8 cellular contexts compared by ENCODE assay signal in the genomic region with DNA sequence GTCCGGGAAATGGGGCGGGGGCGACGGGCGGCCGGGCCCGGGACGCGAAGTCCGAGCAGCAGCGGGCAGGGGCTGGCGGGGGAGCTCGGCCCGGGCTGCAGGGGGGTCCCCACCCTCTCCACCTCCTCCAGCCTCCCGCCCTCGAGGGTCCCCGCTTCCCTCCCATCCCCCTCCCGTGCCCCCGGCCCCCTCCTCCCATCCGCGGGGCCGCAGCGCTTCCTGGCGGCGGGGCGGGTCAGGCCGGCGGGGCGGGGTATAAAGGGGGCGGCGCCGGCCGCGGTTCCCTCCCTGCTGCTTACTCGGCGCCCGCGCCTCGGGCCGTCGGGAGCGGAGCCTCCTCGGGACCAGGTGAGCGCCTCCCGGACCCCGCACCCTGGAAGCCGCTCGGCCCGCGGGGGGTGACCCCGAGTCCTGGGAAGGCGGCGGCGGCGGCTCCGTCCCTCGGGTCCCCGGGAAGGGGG.
DNase-seq lines count a peak whose midpoint lies in the region; ATAC-seq and TF ChIP-seq lines count a peak whose summit lies in the region.

A gene (plus strand): TSS at position 287 of the 461 bp plus-strand sequence.

- ATAC-seq in GM18505 (IDR thresholded peaks at IDR 0.05; ENCODE audit: unreplicated experiment) (no peak), HG03520 (IDR thresholded peaks at IDR 0.05; ENCODE audit: unreplicated experiment) (no peak)

- in situ Hi-C loops in T47D (cut with HindIII; ENCODE audit: low pct_unique_long_range_greater_than_20kb, low sequenced_read_pairs): no loop called here

- TF ChIP-seq POLR2A in GM18505 (IDR thresholded peaks at IDR 0.05; ENCODE audit: borderline replicate concordance, extremely low read depth, insufficient read depth, insufficient read length): no peak

- TF ChIP-seq CTCF in VCaP (conservative IDR thresholded peaks at IDR 0.05): peak; percentile 50

- peak within 1 kb of the TSS; percentile 50; the same call in 1 of the 2 replicates for H3K27ac ChIP-seq in VCaP

- DNase-seq in DMS153 treated with DMSO at 0.1 percent for 48 hours (lab: John Stamatoyannopoulos, UW; ENCODE audit: unreplicated experiment) (peak; percentile 0), DMS153 (lab: John Stamatoyannopoulos, UW) (no peak), T47D (ENCODE audit: low read depth in 1 of 2, low spot score in 1 of 2) (peak; percentile 49 to 80), islet precursor cell (peak; percentile 80)
- peak; percentile 20 to 46 for DNase-seq in stimulated activated CD4-positive, alpha-beta T cell treated with anti-CD3 and anti-CD28 coated beads, Interleukin-15, amount 100 ng/mL, for 48 hours (ENCODE audit: low read depth in 2 of 2)
